12 cellular contexts compared by ENCODE assay signal in the genomic region with DNA sequence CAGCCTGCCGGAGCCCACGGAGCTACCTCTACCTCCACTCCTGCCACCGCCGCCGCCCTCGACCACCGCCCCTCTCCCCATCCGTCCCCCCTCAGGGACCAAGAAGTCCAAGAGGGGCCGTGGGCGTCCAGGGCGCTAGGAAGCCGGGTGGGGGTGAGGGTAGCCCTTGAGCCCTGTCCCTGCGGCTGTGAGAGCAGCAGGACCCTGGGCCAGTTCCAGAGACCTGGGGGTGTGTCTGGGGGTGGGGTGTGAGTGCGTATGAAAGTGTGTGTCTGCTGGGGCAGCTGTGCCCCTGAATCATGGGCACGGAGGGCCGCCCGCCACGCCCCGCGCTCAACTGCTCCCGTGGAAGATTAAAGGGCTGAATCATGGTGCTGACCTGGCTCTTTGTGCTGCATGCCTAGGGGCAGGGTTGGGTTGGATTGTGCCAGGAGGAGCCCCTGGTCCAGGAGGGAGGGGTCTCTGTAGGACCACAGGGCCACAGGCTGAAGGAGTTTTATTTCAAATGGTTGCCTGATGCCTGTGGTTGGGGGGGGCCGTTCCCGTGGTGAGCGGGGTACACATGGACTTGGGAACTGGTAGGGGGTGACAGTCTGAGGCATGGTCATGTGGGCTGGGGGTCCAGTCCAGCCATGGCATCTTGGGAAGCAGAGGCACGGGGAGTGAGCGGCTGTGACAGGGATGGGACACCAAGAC. TPM values are rescaled to one million over a fixed set of nuclear protein-coding genes. Genes with fewer than 3 reads are reported as not detected.
DNase-seq lines count a peak whose midpoint lies in the region; ATAC-seq and TF ChIP-seq lines count a peak whose summit lies in the region.
"Had no signal": no experiment of that assay in that cellular context is flagged by ENCODE, and none has a peak within 500 bp of the region (broad histone marks: within the 10 kb centered on the region; RNA-seq: fewer than 3 reads in every experiment).

No MANE protein-coding gene starts in this region.

- peak; percentile 47 for DNase-seq in activated T-cell treated with anti-CD3 and anti-CD28 coated beads, Interleukin-2, amount 50 U/mL, for 1 hour
- DNase-seq in activated T-cell treated with anti-CD3 and anti-CD28 coated beads for 4 hours (no peak), NT2/D1 (ENCODE audit: low read depth, low spot score) (no peak), ascending aorta (ENCODE audit: low spot score in 2 of 2) (no peak), H7 (no peak), NCI-H774 (lab: John Stamatoyannopoulos, UW) (no peak)
- peak in 1 of 2 donors; percentile 69 for DNase-seq in stimulated activated effector memory CD8-positive, alpha-beta T cell treated with anti-CD3 and anti-CD28 coated beads, Interleukin-12 subunit alpha, Interleukin-12 subunit beta, amount 100 ng/mL, for 72 hours (ENCODE audit: low spot score in 2 of 2)
- DNase-seq: GDM1 had no signal

- H3K36me3 ChIP-seq in NT2/D1 (ENCODE audit: insufficient read depth, insufficient read length, low read length) = peaks cover 94% of the 10 kb centered on the region
- peaks cover 45 to 64% of the 10 kb centered on the region in 2 donors for H3K36me3 ChIP-seq in ascending aorta
- peaks cover 13% of the 10 kb centered on the region for H3K36me3 ChIP-seq in H7 (replicated peaks; ENCODE audit: control insufficient read depth, insufficient read depth, low read length)

- H3K27me3 ChIP-seq in NT2/D1 (ENCODE audit: insufficient read depth, insufficient read length) = no peaks in the 10 kb centered on the region
- H3K27me3 ChIP-seq in ascending aorta = no peaks in the 10 kb centered on the region
- H3K27me3 ChIP-seq in H7 (ENCODE audit: control insufficient read depth, insufficient read depth, low read length) = no peaks in the 10 kb centered on the region

- H3K4me1 ChIP-seq in NT2/D1 (ENCODE audit: insufficient read depth, insufficient read length) (peaks cover 50% of the 10 kb centered on the region), ascending aorta (no peaks in the 10 kb centered on the region)

- H3K4me3 Mint-ChIP-seq in stimulated activated effector memory CD8-positive, alpha-beta T cell treated with anti-CD3 and anti-CD28 coated beads, Interleukin-12 subunit alpha, Interleukin-12 subunit beta, amount 100 ng/mL, for 72 hours = peak overlapping the region; percentile 95

- H3K9me3 Mint-ChIP-seq in stimulated activated effector memory CD8-positive, alpha-beta T cell treated with anti-CD3 and anti-CD28 coated beads, Interleukin-12 subunit alpha, Interleukin-12 subunit beta, amount 100 ng/mL, for 72 hours = no peaks in the 10 kb centered on the region

- intact Hi-C loops in ascending aorta (cut with DNase I) = no loop called here

- H3K9me3 ChIP-seq in NT2/D1 (ENCODE audit: insufficient read depth, low read length) (no peaks in the 10 kb centered on the region), ascending aorta (no peaks in the 10 kb centered on the region)

- H3K27ac ChIP-seq in ascending aorta = peak overlapping the region; percentile 41 to 63

- H3K4me3 ChIP-seq in NT2/D1 (ENCODE audit: insufficient read length, low read depth) (no peak overlapping the region), ascending aorta (no peak overlapping the region), H7 (ENCODE audit: insufficient read depth, low read depth, low read length) (no peak overlapping the region)

- ATAC-seq in stimulated activated effector memory CD8-positive, alpha-beta T cell treated with anti-CD3 and anti-CD28 coated beads, Interleukin-12 subunit alpha, Interleukin-12 subunit beta, amount 100 ng/mL, for 72 hours = peak; percentile 3
- ATAC-seq in HG03280 (IDR thresholded peaks at IDR 0.05; ENCODE audit: unreplicated experiment) = no peak

- peaks cover 97% of the 10 kb centered on the region for H3K36me3 Mint-ChIP-seq in stimulated activated effector memory CD8-positive, alpha-beta T cell treated with anti-CD3 and anti-CD28 coated beads, Interleukin-12 subunit alpha, Interleukin-12 subunit beta, amount 100 ng/mL, for 72 hours

- peaks cover 68% of the 10 kb centered on the region for H3K4me1 Mint-ChIP-seq in stimulated activated effector memory CD8-positive, alpha-beta T cell treated with anti-CD3 and anti-CD28 coated beads, Interleukin-12 subunit alpha, Interleukin-12 subunit beta, amount 100 ng/mL, for 72 hours

- TF ChIP-seq CTCF in ascending aorta (IDR thresholded peaks at IDR 0.05) = no peak

- H3K27ac Mint-ChIP-seq in stimulated activated effector memory CD8-positive, alpha-beta T cell treated with anti-CD3 and anti-CD28 coated beads, Interleukin-12 subunit alpha, Interleukin-12 subunit beta, amount 100 ng/mL, for 72 hours = peak overlapping the region; percentile 94

- peak overlapping the region; percentile 72 for H3K9ac ChIP-seq in NT2/D1 (ENCODE audit: insufficient read length, low read depth)

RNA-seq across cellular contexts. Expression of a gene that starts 2.3 kb away (rescaled TPM):
- 26.6 TPM for total RNA-seq in ascending aorta
- total RNA-seq in H7 (2014; rRNA removed; shearing (Covaris generic)) = 0.74 and 2.6 TPM in 2 replicates
- total RNA-seq: RPMI7951 had no signal

RNA-seq across cellular contexts. Expression of a gene that starts 6.9 kb away (rescaled TPM):
- 72.3 TPM for total RNA-seq in ascending aorta
- 88.9 and 90.2 TPM in 2 replicates for total RNA-seq in H7 (2014; rRNA removed; shearing (Covaris generic))

RNA-seq across cellular contexts. Expression of a gene that starts 8.1 kb away (rescaled TPM):
- 93.4 TPM for total RNA-seq in ascending aorta
- 116 and 134 TPM in 2 replicates for total RNA-seq in H7 (2014; rRNA removed; shearing (Covaris generic))

RNA-seq across cellular contexts. Expression of a gene that starts 17.4 kb away (rescaled TPM):
- not detected for total RNA-seq in ascending aorta
- total RNA-seq in H7 (2014; rRNA removed; shearing (Covaris generic)) = not detected in 2 replicates
- total RNA-seq: bronchial epithelial cell, pulmonary artery endothelial cell, RPMI7951 had no signal

RNA-seq across cellular contexts. Expression of a gene that starts 19.7 kb away (rescaled TPM):
- 6.0 TPM for total RNA-seq in ascending aorta
- total RNA-seq in H7 (2014; rRNA removed; shearing (Covaris generic)) = 0.07 and 0.17 TPM in 2 replicates
- total RNA-seq: RPMI7951 had no signal
